Comparison of ENCODE assay signal across 8 cellular contexts in the genomic region with DNA sequence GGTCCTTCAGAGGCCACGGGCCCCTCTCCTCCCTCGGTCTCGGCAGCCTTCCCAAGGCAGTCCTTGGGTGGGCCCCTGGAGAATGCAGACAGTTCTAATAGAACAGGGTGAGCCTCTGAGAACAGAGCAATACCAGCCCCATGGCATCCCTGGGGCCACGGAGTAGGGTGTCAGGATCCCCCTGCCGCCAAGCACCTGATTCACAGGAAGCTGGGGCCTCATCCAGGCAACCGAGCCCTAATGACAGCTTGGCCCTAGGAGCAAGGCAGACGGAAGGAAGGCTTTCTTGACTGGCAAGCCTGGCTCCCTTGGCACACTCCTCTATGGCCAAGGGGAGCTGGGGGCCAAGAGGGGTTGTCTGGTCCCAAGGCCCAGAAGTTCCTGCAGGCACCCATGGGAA. TPM values are rescaled to one million over a fixed set of nuclear protein-coding genes. Genes with fewer than 3 reads are reported as not detected.
A peak's percentile ranks its signal among the peaks of the same experiment; 100 is the strongest.
DNase-seq lines count a peak whose midpoint lies in the region; ATAC-seq and TF ChIP-seq lines count a peak whose summit lies in the region.

No MANE protein-coding gene starts in this region.

- no peak for TF ChIP-seq EP300 in sigmoid colon (IDR thresholded peaks at IDR 0.05)

- intact Hi-C loops in sigmoid colon (cut with DNase I) = loop anchor here (5.0 kb wide), 1 partner anchor 139 kb away; no protein-coding TSS in a partner anchor

- TF ChIP-seq POLR2A in Peyer's patch (IDR thresholded peaks at IDR 0.05) (no peak), sigmoid colon (IDR thresholded peaks at IDR 0.05) (no peak)

- 76 to 81% methylated on average over 7 of the region's 7 CpGs for WGBS in esophagus, 2 donors
- WGBS in sigmoid colon, 2 donors = 78 to 82% methylated on average over 7 of the region's 7 CpGs

- peaks cover 0 to 56% (median 0%) of the 10 kb centered on the region in 4 donors for H3K4me1 ChIP-seq in Peyer's patch
- H3K4me1 ChIP-seq in esophagus (ENCODE audit: control insufficient read depth in 2 of 2, insufficient read depth in 2 of 2, low read length in 1 of 2) = peaks cover 6 to 27% of the 10 kb centered on the region in 2 donors
- H3K4me1 ChIP-seq in sigmoid colon = peaks cover 0 to 81% (median 76%) of the 10 kb centered on the region in 4 donors

- H3K9me3 ChIP-seq in Peyer's patch (no peaks in the 10 kb centered on the region), esophagus (ENCODE audit: control insufficient read depth in 2 of 2, insufficient read depth in 1 of 2, low read depth in 1 of 2, low read length in 1 of 2) (no peaks in the 10 kb centered on the region), sigmoid colon (no peaks in the 10 kb centered on the region)

- H3K4me3 ChIP-seq in Peyer's patch = no peak overlapping the region
- H3K4me3 ChIP-seq in esophagus (ENCODE audit: low read depth in 1 of 2, low read length in 2 of 2) = no peak overlapping the region
- H3K4me3 ChIP-seq in sigmoid colon = no peak overlapping the region

- H3K27me3 ChIP-seq in Peyer's patch (no peaks in the 10 kb centered on the region), esophagus (ENCODE audit: control insufficient read depth in 1 of 2, insufficient read depth in 2 of 2, low read length in 2 of 2) (no peaks in the 10 kb centered on the region), sigmoid colon (no peaks in the 10 kb centered on the region)

- DNase-seq in Peyer's patch (no peak), sigmoid colon (no peak), GOT3 (lab: John Stamatoyannopoulos, UW) (no peak), GM10266 (ENCODE audit: extremely low spot score) (no peak), NCI-H1694 (lab: John Stamatoyannopoulos, UW) (no peak)

- no peak for ATAC-seq in GM19395 (IDR thresholded peaks at IDR 0.05; ENCODE audit: unreplicated experiment)

- peaks cover 0 to 11% (median 0%) of the 10 kb centered on the region in 3 donors for H3K36me3 ChIP-seq in Peyer's patch
- H3K36me3 ChIP-seq in esophagus (ENCODE audit: control insufficient read depth in 2 of 2, insufficient read depth in 2 of 2, low read length in 1 of 2) = peaks cover 0 to 11% of the 10 kb centered on the region in 2 donors
- H3K36me3 ChIP-seq in sigmoid colon = no peaks in the 10 kb centered on the region

- TF ChIP-seq CTCF in C4-2B (conservative IDR thresholded peaks at IDR 0.05) = no peak
- no peak for TF ChIP-seq CTCF in Peyer's patch (IDR thresholded peaks at IDR 0.05)
- no peak for TF ChIP-seq CTCF in sigmoid colon (IDR thresholded peaks at IDR 0.05)
- no peak for TF ChIP-seq CTCF in GM10266 (IDR thresholded peaks at IDR 0.05; ENCODE audit: control insufficient read depth, insufficient read depth, low read depth, missing control alignments)

- H3K27ac ChIP-seq in C4-2B = peak overlapping the region; percentile 70
- H3K27ac ChIP-seq in Peyer's patch = peak overlapping the region; percentile 37 to 82 (median 66)
- H3K27ac ChIP-seq in esophagus (ENCODE audit: low read depth in 2 of 2, low read length in 1 of 2) = peak overlapping the region; percentile 86 to 95
- peak overlapping the region; percentile 87 to 98 (median 94) for H3K27ac ChIP-seq in sigmoid colon

RNA-seq across cellular contexts. Expression of gene TXN2, which starts 15.2 kb away (rescaled TPM):
- total RNA-seq in Peyer's patch (100 to 1,000 TPM in 1 of 4 donors, 10 to 100 TPM in 3; 75.7 to 116 (median 92.9) TPM), sigmoid colon (10 to 100 TPM; 43.2 to 72.2 (median 61.9) TPM)
- polyA plus RNA-seq in esophagus (10 to 100 TPM; 53.5 to 81.8 TPM), sigmoid colon (100 to 1,000 TPM; 145 to 181 (median 171) TPM)

RNA-seq across cellular contexts. Expression of gene FOXRED2, which starts 40.6 kb away (rescaled TPM):
- 10 to 100 TPM in 1 of 4 donors, 1 to 10 TPM in 3; 2.8 to 16.5 (median 4.1) TPM for total RNA-seq in Peyer's patch
- polyA plus RNA-seq in esophagus = 1 to 10 TPM; 3.2 to 3.7 TPM
- 1 to 10 TPM; 4.2 to 4.8 (median 4.7) TPM for total RNA-seq in sigmoid colon
- 1 to 10 TPM in 1 of 3 donors, under 1 TPM in 2; under 0.01 to 5.4 (median 0.69) TPM for polyA plus RNA-seq in sigmoid colon
